In genomic region chr15:21357056-21357455, GRCh38 we compare ENCODE assay signal across 7 cellular contexts.
A peak's percentile ranks its signal among the peaks of the same experiment; 100 is the strongest.
DNase-seq lines count a peak whose midpoint lies in the region; ATAC-seq and TF ChIP-seq lines count a peak whose summit lies in the region.
"Not testable (repeated sequence)": the region's sequence is repeated elsewhere in the genome, so short reads cannot be mapped to it uniquely, and the experiment has no call there.

No MANE protein-coding gene starts in this region.

- not testable (repeated sequence) for H4K8ac ChIP-seq in trophoblast cell (ENCODE audit: low read depth, low read length)

- not testable (repeated sequence) for H3K4me1 ChIP-seq in lower lobe of right lung; trophoblast cell (ENCODE audit: control insufficient read depth in 1 of 2, insufficient read depth in 2 of 2, low read length in 2 of 2); spleen

- DNase-seq in CD1c-positive myeloid dendritic cell (ENCODE audit: extremely low spot score) (peak; percentile 0), chondrocyte (ENCODE audit: low spot score) (peak; percentile 19), islet precursor cell (peak; percentile 1), lower lobe of right lung (peak; percentile 28), osteocyte (ENCODE audit: extremely low spot score, unreplicated experiment) (peak; percentile 56), spleen (peak; percentile 64)
- not testable (repeated sequence) for DNase-seq in trophoblast cell

- not testable (repeated sequence) for H3K4me1 Mint-ChIP-seq in chondrocyte (ENCODE audit: low read depth); osteocyte (ENCODE audit: unreplicated experiment)

- H3K23ac ChIP-seq in trophoblast cell (ENCODE audit: low read length) = not testable (repeated sequence)

- peak overlapping the region; percentile 63 for H2BK5ac ChIP-seq in trophoblast cell (ENCODE audit: low read depth, low read length, poor library complexity)

- TF ChIP-seq POLR2A in spleen (IDR thresholded peaks at IDR 0.05) = not testable (repeated sequence)

- not testable (repeated sequence) for H3K9ac ChIP-seq in trophoblast cell (ENCODE audit: low read length)

- H2AFZ ChIP-seq in trophoblast cell (ENCODE audit: insufficient read depth, low read length, poor library complexity) = not testable (repeated sequence)

- H3K27me3 ChIP-seq in lower lobe of right lung (ENCODE audit: low read depth); trophoblast cell (ENCODE audit: insufficient read depth, low read length); spleen (replicated peaks in 1 of 7): not testable (repeated sequence)

- H3K4me3 ChIP-seq in lower lobe of right lung; trophoblast cell (ENCODE audit: low read depth, low read length); spleen: not testable (repeated sequence)

- H3K27ac ChIP-seq in lower lobe of right lung; trophoblast cell (ENCODE audit: low read depth, low read length); spleen: not testable (repeated sequence)

- not testable (repeated sequence) for H3K9me3 Mint-ChIP-seq in chondrocyte (ENCODE audit: low read depth); osteocyte (ENCODE audit: unreplicated experiment)

- ATAC-seq in lower lobe of right lung = not testable (repeated sequence)

- not testable (repeated sequence) for H3K27me3 Mint-ChIP-seq in chondrocyte (ENCODE audit: low read depth); osteocyte (ENCODE audit: unreplicated experiment)

- H3K4me3 Mint-ChIP-seq in chondrocyte (ENCODE audit: unreplicated experiment); osteocyte (ENCODE audit: unreplicated experiment): not testable (repeated sequence)

- not testable (repeated sequence) for H3K79me1 ChIP-seq in trophoblast cell (ENCODE audit: low read length)

- not testable (repeated sequence) for H2BK12ac ChIP-seq in trophoblast cell (ENCODE audit: low read length)

- peak overlapping the region; percentile 55 for H4K91ac ChIP-seq in trophoblast cell (ENCODE audit: low read depth, low read length)

- H3K4me2 ChIP-seq in trophoblast cell (ENCODE audit: low read length) = not testable (repeated sequence)

- not testable (repeated sequence) for H3K36me3 ChIP-seq in lower lobe of right lung; trophoblast cell (ENCODE audit: control insufficient read depth in 1 of 2, insufficient read depth in 2 of 2, low read length in 2 of 2); spleen

- no CpG with 5 or more reads among the region's 6 CpGs for WGBS in trophoblast cell (ENCODE audit: extremely low coverage, insufficient coverage, insufficient read length)
- WGBS in spleen, 5 donors = 82 to 86% (median 85%) methylated on average over 1 to 3 of the region's 6 CpGs; no CpG with 5 or more reads in 2 of the 5 donors

- not testable (repeated sequence) for H3K4ac ChIP-seq in trophoblast cell (ENCODE audit: low read depth, low read length)

- H3K14ac ChIP-seq in trophoblast cell (ENCODE audit: low read length) = not testable (repeated sequence)

- not testable (repeated sequence) for H3K9me3 ChIP-seq in lower lobe of right lung; trophoblast cell (ENCODE audit: insufficient read depth, low read depth, low read length); spleen

- not testable (repeated sequence) for TF ChIP-seq CTCF in chondrocyte (IDR thresholded peaks at IDR 0.05); lower lobe of right lung (IDR thresholded peaks at IDR 0.05); osteocyte (IDR thresholded peaks at IDR 0.05); spleen (IDR thresholded peaks at IDR 0.05 in 8 of 11, conservative IDR thresholded peaks at IDR 0.05 in 3 of 11)

- H3K27ac Mint-ChIP-seq in chondrocyte (ENCODE audit: unreplicated experiment); osteocyte (ENCODE audit: unreplicated experiment): not testable (repeated sequence)

- H2BK120ac ChIP-seq in trophoblast cell (ENCODE audit: insufficient read depth, low read length, poor library complexity) = peak overlapping the region; percentile 60

- not testable (repeated sequence) for H2AK5ac ChIP-seq in trophoblast cell (ENCODE audit: low read length)

- H4K12ac ChIP-seq in trophoblast cell (ENCODE audit: low read depth, low read length) = not testable (repeated sequence)

- not testable (repeated sequence) for H3K18ac ChIP-seq in trophoblast cell (ENCODE audit: low read length)

- not testable (repeated sequence) for H3K36me3 Mint-ChIP-seq in chondrocyte (ENCODE audit: low read depth); osteocyte (ENCODE audit: unreplicated experiment)

- intact Hi-C loops in lower lobe of right lung (cut with DNase I); spleen (cut with DNase I; ENCODE audit: low total_unique reads): not testable (repeated sequence)

- not testable (repeated sequence) for H3K79me2 ChIP-seq in trophoblast cell (ENCODE audit: control insufficient read depth, insufficient read depth, low read length, poor library complexity)
